In genomic region chr19:38841787-38842438, GRCh38 we compare ENCODE assay signal across 13 cellular contexts. TPM values are rescaled to one million over a fixed set of nuclear protein-coding genes. Genes with fewer than 3 reads are reported as not detected.
DNase-seq lines count a peak whose midpoint lies in the region; ATAC-seq, FAIRE-seq and TF ChIP-seq lines count a peak whose summit lies in the region.
"Had no signal": no experiment of that assay in that cellular context is flagged by ENCODE, and none has a peak within 500 bp of the region (broad histone marks: within the 10 kb centered on the region; RNA-seq: fewer than 3 reads in every experiment).

No MANE protein-coding gene starts in this region.

- H3K4me2 ChIP-seq in H9 (ENCODE audit: insufficient read depth, insufficient read length, low read length) (no peak overlapping the region), GM12878 (ENCODE audit: control insufficient read depth, insufficient read depth) (no peak overlapping the region)

- H4K20me1 ChIP-seq in H9 (ENCODE audit: control insufficient read depth, insufficient read depth, insufficient read length) (peaks cover 2% of the 10 kb centered on the region), GM12878 (ENCODE audit: control insufficient read depth, insufficient read depth) (peaks cover 9% of the 10 kb centered on the region)

- no peak overlapping the region for H2BK120ac ChIP-seq in H9 (ENCODE audit: low read depth, low read length, poor library complexity, severe bottlenecking)

- no peaks in the 10 kb centered on the region for H3K23me2 ChIP-seq in H9 (ENCODE audit: insufficient read length, low read depth, low read length, poor library complexity, severe bottlenecking)

- no peak overlapping the region for H2AFZ ChIP-seq in H9 (ENCODE audit: low read length)
- H2AFZ ChIP-seq in GM12878 (ENCODE audit: control insufficient read depth, low read depth, low read length), result no peak overlapping the region

- no peak overlapping the region for H4K5ac ChIP-seq in H9 (ENCODE audit: insufficient read length, low read depth, low read length)

- intact Hi-C loops in GM12878 (cut with micrococcal nuclease; ENCODE audit: unreplicated experiment), result no loop called here

- H3K79me2 ChIP-seq in H9 (ENCODE audit: insufficient read depth, low read length) (peaks cover 2% of the 10 kb centered on the region; the same call in 1 of the 2 replicates), GM12878 (ENCODE audit: control insufficient read depth, insufficient read depth, low read length) (peaks cover 37% of the 10 kb centered on the region)

- no peak overlapping the region for H4K8ac ChIP-seq in H9 (replicated peaks; ENCODE audit: insufficient read length, low read depth, low read length)

- SMC1A ChIA-PET in GM12878 (lab: Charles Lee; ENCODE audit: uncharacterized antibody, unreplicated experiment), result interaction anchor here (0.5 to 0.8 kb wide), 3 partner anchors 10 to 87 kb away, joined by 3 to 4 read pairs (median 3); no protein-coding TSS in a partner anchor

- H3K14ac ChIP-seq in H9 (ENCODE audit: insufficient read depth, low read length), result no peak overlapping the region

- no peak overlapping the region for H3K56ac ChIP-seq in H9 (ENCODE audit: insufficient read length, low read depth, low read length)

- H3T11ph ChIP-seq in H9 (ENCODE audit: low read length), result no peak overlapping the region

- no peak for TF ChIP-seq RAD21 in GM12878 (IDR thresholded peaks at IDR 0.05; ENCODE audit: insufficient read depth, low read depth, low read length)

- peaks cover 8 to 10% of the 10 kb centered on the region in 2 experiments; a peak in 3 of 4 replicates for H3K4me1 Mint-ChIP-seq in H9

- peaks cover 58 to 80% of the 10 kb centered on the region in 2 experiments for H3K36me3 ChIP-seq in GM12878 (ENCODE audit: control insufficient read depth in 2 of 2, insufficient read depth in 2 of 2, low read length in 1 of 2)
- H3K36me3 ChIP-seq in small intestine (ENCODE audit: control insufficient read depth in 2 of 2, insufficient read depth in 2 of 2, low read length in 2 of 2), result peaks cover 56 to 62% of the 10 kb centered on the region in 2 donors

- H3K4me1 ChIP-seq in H9 (ENCODE audit: insufficient read depth, low read length) (no peaks in the 10 kb centered on the region), GM12878 (ENCODE audit: control insufficient read depth, insufficient read depth, low read length) (peaks cover 23% of the 10 kb centered on the region), small intestine (ENCODE audit: control insufficient read depth in 2 of 2, insufficient read depth in 1 of 2, low read depth in 1 of 2, low read length in 1 of 2) (no peaks in the 10 kb centered on the region)

- BruUV-seq in GM12878 (replicated peaks; lab: Mats Ljungman, UMichigan), result no TSS peak

- TF ChIP-seq POLR2A in GM12878 (IDR thresholded peaks at IDR 0.05; ENCODE audit: low read depth, low read length), result peak; percentile 72

- no peaks in the 10 kb centered on the region; a peak in 1 of 5 replicates for H3K9me3 Mint-ChIP-seq in H9

- CTCF ChIA-PET in GM12878 (lab: Yijun Ruan, JAX), result interaction anchor here (0.6 to 1.6 kb wide), 5 partner anchors 24 to 440 kb away, joined by 3 to 6 read pairs (median 3); no protein-coding TSS in a partner anchor

- H3K9ac ChIP-seq in H9 (ENCODE audit: extremely low read depth, insufficient read length, low read length), result no peak overlapping the region
- H3K9ac ChIP-seq in GM12878 (ENCODE audit: control insufficient read depth, insufficient read depth, low read length), result no peak overlapping the region

- DNase-seq in H9, result no peak
- peak; percentile 33 to 36 for DNase-seq in activated CD4-positive, alpha-beta T cell treated with anti-CD3 and anti-CD28 coated beads for 4 hours
- no peak for DNase-seq in GM12878 (ENCODE audit: low read depth, low spot score)
- peak; percentile 44 for DNase-seq in small intestine
- DNase-seq in NCI-H1092 treated with DMSO at 0.1 percent for 48 hours (lab: John Stamatoyannopoulos, UW), result no peak
- no peak for DNase-seq in hippocampal formation (lab: John Stamatoyannopoulos, UW)
- DNase-seq in AML-193 (lab: John Stamatoyannopoulos, UW), result no peak
- DNase-seq: foreskin melanocyte, GF-D8, NCI-H69 had no signal

- TF ChIP-seq CTCF in H9 (conservative IDR thresholded peaks at IDR 0.05) (no peak), GM12878 (IDR thresholded peaks at IDR 0.05 in 2 of 3, conservative IDR thresholded peaks at IDR 0.05 in 1 of 3; ENCODE audit: control insufficient read depth in 2 of 3, extremely low read depth in 1 of 3, insufficient read depth in 1 of 3, low read depth in 3 of 3, low read length in 3 of 3) (no peak)

- H3K27me3 ChIP-seq in H9 (ENCODE audit: insufficient read depth, low read length) (no peaks in the 10 kb centered on the region), GM12878 (replicated peaks in 1 of 2; ENCODE audit: control insufficient read depth in 2 of 2, insufficient read depth in 2 of 2, low read length in 1 of 2) (no peaks in the 10 kb centered on the region), small intestine (ENCODE audit: control insufficient read depth in 2 of 2, insufficient read depth in 2 of 2, low read length in 2 of 2) (no peaks in the 10 kb centered on the region)
- H3K27me3 ChIP-seq: suprapubic skin had no signal

- POLR2A ChIA-PET in GM12878 (lab: Charles Lee), result interaction anchor here (0.6 to 1.2 kb wide), 2 partner anchors 10 to 396 kb away, joined by 3 to 7 read pairs; partner anchors contain the start of gene ECH1

- H4K91ac ChIP-seq in H9 (ENCODE audit: insufficient read length, low read depth, low read length), result no peak overlapping the region

- FAIRE-seq in GM12878 (lab: Jason Lieb, UNC), result no peak
- no peak for FAIRE-seq in small intestine (lab: Jason Lieb, UNC)

- peaks cover 2% of the 10 kb centered on the region; the same call in 1 of the 2 replicates for H3K27me3 Mint-ChIP-seq in H9 (ENCODE audit: low read depth)

- WGBS in H9 (ENCODE audit: extremely low coverage, insufficient read length, low lambda C conversion rate), result no CpG with 5 or more reads among the region's 19 CpGs
- WGBS in GM12878 (ENCODE audit: insufficient coverage, insufficient replicate concordance, low lambda C conversion rate, missing lambda C conversion rate), result 91% methylated on average over 19 of the region's 19 CpGs
- 78 to 89% (median 82%) methylated on average over 19 of the region's 19 CpGs for WGBS in small intestine, 3 donors

- no peak for TF ChIP-seq EP300 in GM12878 (IDR thresholded peaks at IDR 0.05; ENCODE audit: borderline replicate concordance in 1 of 2, control insufficient read depth in 1 of 2, low read depth in 2 of 2, low read length in 2 of 2)

- no peak overlapping the region for H3K23ac ChIP-seq in H9 (ENCODE audit: insufficient read length, low read depth, low read length)

- H2BK15ac ChIP-seq in H9 (ENCODE audit: low read depth, low read length), result no peak overlapping the region

- no peak overlapping the region for H2BK20ac ChIP-seq in H9 (ENCODE audit: low read depth, low read length, poor library complexity, severe bottlenecking)

- peaks cover 90 to 100% (median 99%) of the 10 kb centered on the region in 3 experiments for H3K36me3 Mint-ChIP-seq in H9 (ENCODE audit: insufficient read depth in 1 of 3, low read depth in 3 of 3)

- H2BK12ac ChIP-seq in H9 (ENCODE audit: insufficient read length, low read depth, low read length), result no peak overlapping the region

- H3K27ac Mint-ChIP-seq in H9, result peak overlapping the region in 2 of 3 experiments; percentile 49 to 54; a peak in 3 of 7 replicates

- in situ Hi-C loops in GM12878 (cut with MboI), result no loop called here

- no peak for ATAC-seq in GM12878
- ATAC-seq in GM18909 (IDR thresholded peaks at IDR 0.05; ENCODE audit: poor library complexity, unreplicated experiment), result no peak

- H2BK5ac ChIP-seq in H9 (ENCODE audit: insufficient read length, low read length), result no peak overlapping the region

- H3K18ac ChIP-seq in H9 (ENCODE audit: insufficient read length, low read depth, low read length), result no peak overlapping the region

- no peak overlapping the region for H3K27ac ChIP-seq in H9 (ENCODE audit: insufficient read length, low read depth, low read length)
- no peak overlapping the region for H3K27ac ChIP-seq in GM12878 (ENCODE audit: control insufficient read depth, insufficient read depth)
- peak overlapping the region in 1 of 2 donors; percentile 79 for H3K27ac ChIP-seq in small intestine (ENCODE audit: low read depth in 1 of 2, low read length in 1 of 2)
- H3K27ac ChIP-seq: suprapubic skin had no signal

- H3K4me3 ChIP-seq in GM12878 (no peak overlapping the region), small intestine (ENCODE audit: low read depth in 1 of 2, low read length in 2 of 2) (no peak overlapping the region)
- H3K4me3 ChIP-seq: suprapubic skin had no signal

- no peak overlapping the region for H3K4ac ChIP-seq in H9 (ENCODE audit: low read depth, low read length)

- H3K9me3 ChIP-seq in H9 (ENCODE audit: control insufficient read depth, low read depth, low read length) (no peaks in the 10 kb centered on the region), GM12878 (replicated peaks; ENCODE audit: control insufficient read depth, insufficient read depth, low read length) (no peaks in the 10 kb centered on the region), small intestine (ENCODE audit: control insufficient read depth, low read depth) (no peaks in the 10 kb centered on the region)
- H3K9me3 ChIP-seq: suprapubic skin had no signal

- H3K4me3 Mint-ChIP-seq in H9, result no peak overlapping the region

- H2AK5ac ChIP-seq in H9 (ENCODE audit: insufficient read length, low read length), result no peak overlapping the region

- RAD21 ChIA-PET in GM12878 (lab: Charles Lee; ENCODE audit: unreplicated experiment), result interaction anchor here (1.1 to 1.6 kb wide), 3 partner anchors 10 to 439 kb away, joined by 3 to 4 read pairs (median 4); partner anchors contain the start of genes ECH1 and FAM98C

- peaks cover 5% of the 10 kb centered on the region for H3K79me1 ChIP-seq in H9 (ENCODE audit: insufficient read depth, low read depth, low read length, poor library complexity, severe bottlenecking)

RNA-seq across cellular contexts. Expression of gene HNRNPL, which starts 7.9 kb away (rescaled TPM):
- 704 and 710 TPM in 2 replicates for total RNA-seq in H9 (2021)
- 172 and 179 TPM in 2 replicates for total RNA-seq in GM12878 (2013; cell fraction: nucleolus; rRNA removed)
- 319 and 322 TPM in 2 replicates for total RNA-seq in GM12878 (2014; rRNA removed)
- 240 and 248 TPM in 2 replicates for total RNA-seq in GM12878 (2014; rRNA removed; fragmentation: Illumina TruSeq; extraction: Trizol)
- total RNA-seq in GM12878 (2021), result 512 and 523 TPM in 2 replicates
- 220 TPM for polyA plus RNA-seq in GM12878 (2011; ENCODE audit: low read depth)
- polyA plus RNA-seq in GM12878 (2011; rRNA removed), result 278 and 395 TPM in 2 replicates
- 272 and 344 TPM in 2 replicates for polyA plus RNA-seq in GM12878 (2011; cell fraction: cytosol; rRNA removed)
- 447 and 512 TPM in 2 replicates for polyA plus RNA-seq in GM12878 (2011; cell fraction: nucleus; rRNA removed)
- 258 and 326 TPM in 2 replicates for polyA plus RNA-seq in GM12878 (2012)
- polyA plus RNA-seq in GM12878 (2014; fragmentation: Illumina TruSeq; extraction: Trizol), result 416 and 440 TPM in 2 replicates
- 10 to 100 TPM; 32.5 to 92.5 TPM for polyA plus RNA-seq in GM12878 (2014; fragmentation: Nextera tagmentation; extraction: Ambion mirVana)
- polyA plus RNA-seq in GM12878 (2014; rRNA removed), result 241 and 268 TPM in 2 replicates
- 100 to 1,000 TPM; 294 to 346 TPM for polyA plus RNA-seq in GM12878 (2016; fragmentation: Nextera tagmentation; extraction: Ambion mirVana)
- 348 and 368 TPM in 2 replicates for polyA minus RNA-seq in GM12878 (2011; rRNA and poly(A)+ RNA removed)
- polyA minus RNA-seq in GM12878 (2011; cell fraction: cytosol; rRNA and poly(A)+ RNA removed), result 150 and 190 TPM in 2 replicates
- polyA minus RNA-seq in GM12878 (2011; cell fraction: nucleus; rRNA and poly(A)+ RNA removed), result 92.8 and 152 TPM in 2 replicates
- polyA plus RNA-seq in small intestine, result 100 to 1,000 TPM; 118 to 182 (median 171) TPM

RNA-seq across cellular contexts. Expression of gene ECH1, which starts 10.3 kb away (rescaled TPM):
- 141 and 145 TPM in 2 replicates for total RNA-seq in H9 (2021)
- 22.0 and 23.9 TPM in 2 replicates for total RNA-seq in GM12878 (2013; cell fraction: nucleolus; rRNA removed)
- total RNA-seq in GM12878 (2014; rRNA removed), result 92.4 and 121 TPM in 2 replicates
- 135 and 138 TPM in 2 replicates for total RNA-seq in GM12878 (2014; rRNA removed; fragmentation: Illumina TruSeq; extraction: Trizol)
- total RNA-seq in GM12878 (2021), result 164 and 165 TPM in 2 replicates
- 287 TPM for polyA plus RNA-seq in GM12878 (2011; ENCODE audit: low read depth)
- polyA plus RNA-seq in GM12878 (2011; rRNA removed), result 114 and 139 TPM in 2 replicates
- 188 and 226 TPM in 2 replicates for polyA plus RNA-seq in GM12878 (2011; cell fraction: cytosol; rRNA removed)
- 151 and 189 TPM in 2 replicates for polyA plus RNA-seq in GM12878 (2011; cell fraction: nucleus; rRNA removed)
- polyA plus RNA-seq in GM12878 (2012), result 228 and 402 TPM in 2 replicates
- polyA plus RNA-seq in GM12878 (2014; fragmentation: Illumina TruSeq; extraction: Trizol), result 147 and 214 TPM in 2 replicates
- 100 to 1,000 TPM; 104 to 109 TPM for polyA plus RNA-seq in GM12878 (2014; fragmentation: Nextera tagmentation; extraction: Ambion mirVana)
- 284 and 385 TPM in 2 replicates for polyA plus RNA-seq in GM12878 (2014; rRNA removed)
- polyA plus RNA-seq in GM12878 (2016; fragmentation: Nextera tagmentation; extraction: Ambion mirVana), result 100 to 1,000 TPM; 248 to 270 TPM
- polyA minus RNA-seq in GM12878 (2011; rRNA and poly(A)+ RNA removed), result 79.9 and 129 TPM in 2 replicates
- polyA minus RNA-seq in GM12878 (2011; cell fraction: cytosol; rRNA and poly(A)+ RNA removed), result 35.9 and 40.2 TPM in 2 replicates
- polyA minus RNA-seq in GM12878 (2011; cell fraction: nucleus; rRNA and poly(A)+ RNA removed), result 34.5 and 48.4 TPM in 2 replicates
- 100 to 1,000 TPM; 218 to 344 (median 317) TPM for polyA plus RNA-seq in small intestine

RNA-seq across cellular contexts. Expression of gene LGALS4, which starts 29.2 kb away (rescaled TPM):
- 0.37 and 0.68 TPM in 2 replicates for total RNA-seq in H9 (2021)
- total RNA-seq in GM12878 (2013; cell fraction: nucleolus; rRNA removed), result 0.71 and 0.75 TPM in 2 replicates
- 0.44 TPM in 1 of 2 replicates, not detected in the other for total RNA-seq in GM12878 (2014; rRNA removed)
- total RNA-seq in GM12878 (2014; rRNA removed; fragmentation: Illumina TruSeq; extraction: Trizol), result not detected in 2 replicates
- total RNA-seq in GM12878 (2021), result 2.1 and 2.7 TPM in 2 replicates
- polyA plus RNA-seq in GM12878 (2011; ENCODE audit: low read depth), result not detected
- 0.27 and 0.35 TPM in 2 replicates for polyA plus RNA-seq in GM12878 (2011; rRNA removed)
- polyA plus RNA-seq in GM12878 (2011; cell fraction: cytosol; rRNA removed), result 0.09 and 0.25 TPM in 2 replicates
- 1.4 and 1.9 TPM in 2 replicates for polyA plus RNA-seq in GM12878 (2011; cell fraction: nucleus; rRNA removed)
- 0.17 and 0.46 TPM in 2 replicates for polyA plus RNA-seq in GM12878 (2012)
- polyA plus RNA-seq in GM12878 (2014; fragmentation: Illumina TruSeq; extraction: Trizol), result 0.24 TPM in 1 of 2 replicates, not detected in the other
- polyA plus RNA-seq in GM12878 (2014; fragmentation: Nextera tagmentation; extraction: Ambion mirVana), result under 1 TPM in 1 of 2 experiments, not detected in 1; 0.15 TPM
- polyA plus RNA-seq in GM12878 (2014; rRNA removed), result 0.06 and 0.13 TPM in 2 replicates
- polyA plus RNA-seq in GM12878 (2016; fragmentation: Nextera tagmentation; extraction: Ambion mirVana), result under 1 TPM in 1 of 2 experiments, not detected in 1; 0.28 TPM
- polyA minus RNA-seq in GM12878 (2011; rRNA and poly(A)+ RNA removed), result 0.72 and 1.3 TPM in 2 replicates
- not detected in 2 replicates for polyA minus RNA-seq in GM12878 (2011; cell fraction: cytosol; rRNA and poly(A)+ RNA removed)
- polyA minus RNA-seq in GM12878 (2011; cell fraction: nucleus; rRNA and poly(A)+ RNA removed), result 0.24 and 0.29 TPM in 2 replicates
- polyA plus RNA-seq in small intestine, result 1,000 to 10,000 TPM; 1,250 to 3,807 (median 3,710) TPM

RNA-seq across cellular contexts. Expression of gene RINL, which starts 36.2 kb away (rescaled TPM):
- total RNA-seq in H9 (2021) (6.4 and 7.3 TPM in 2 replicates), GM12878 (2014; rRNA removed) (50.8 and 55.1 TPM in 2 replicates), GM12878 (2014; rRNA removed; fragmentation: Illumina TruSeq; extraction: Trizol) (35.6 and 37.8 TPM in 2 replicates), GM12878 (2021) (51.3 and 54.9 TPM in 2 replicates)
- total RNA-seq in GM12878 (2013; cell fraction: nucleolus; rRNA removed), result 42.0 and 48.1 TPM in 2 replicates
- polyA plus RNA-seq in GM12878 (2011; ENCODE audit: low read depth), result 13.3 TPM
- polyA plus RNA-seq in GM12878 (2011; rRNA removed) (44.4 and 64.2 TPM in 2 replicates), GM12878 (2014; fragmentation: Illumina TruSeq; extraction: Trizol) (29.7 and 36.4 TPM in 2 replicates), GM12878 (2014; fragmentation: Nextera tagmentation; extraction: Ambion mirVana) (10 to 100 TPM; 14.5 to 16.3 TPM), GM12878 (2014; rRNA removed) (54.8 and 62.4 TPM in 2 replicates), GM12878 (2016; fragmentation: Nextera tagmentation; extraction: Ambion mirVana) (10 to 100 TPM; 46.3 to 48.9 TPM), small intestine (10 to 100 TPM in 1 of 3 donors, 1 to 10 TPM in 2; 1.3 to 12.2 (median 7.3) TPM)
- polyA plus RNA-seq in GM12878 (2011; cell fraction: cytosol; rRNA removed), result 67.4 and 81.2 TPM in 2 replicates
- 88.4 and 106 TPM in 2 replicates for polyA plus RNA-seq in GM12878 (2011; cell fraction: nucleus; rRNA removed)
- polyA plus RNA-seq in GM12878 (2012), result 33.6 and 41.0 TPM in 2 replicates
- 30.0 and 57.5 TPM in 2 replicates for polyA minus RNA-seq in GM12878 (2011; rRNA and poly(A)+ RNA removed)
- 15.6 and 23.4 TPM in 2 replicates for polyA minus RNA-seq in GM12878 (2011; cell fraction: cytosol; rRNA and poly(A)+ RNA removed)
- polyA minus RNA-seq in GM12878 (2011; cell fraction: nucleus; rRNA and poly(A)+ RNA removed), result 32.0 and 54.9 TPM in 2 replicates

RNA-seq across cellular contexts. Expression of gene LGALS7B, which starts 52.9 kb away (rescaled TPM):
- total RNA-seq in H9 (2021), result 0.90 and 1.4 TPM in 2 replicates
- not detected in 2 replicates for total RNA-seq in GM12878 (2013; cell fraction: nucleolus; rRNA removed)
- total RNA-seq in GM12878 (2014; rRNA removed), result not detected in 2 replicates
- not detected in 2 replicates for total RNA-seq in GM12878 (2014; rRNA removed; fragmentation: Illumina TruSeq; extraction: Trizol)
- not detected in 2 replicates for total RNA-seq in GM12878 (2021)
- polyA plus RNA-seq in GM12878 (2011; ENCODE audit: low read depth), result not detected
- polyA plus RNA-seq in GM12878 (2011; rRNA removed), result not detected in 2 replicates
- polyA plus RNA-seq in GM12878 (2011; cell fraction: cytosol; rRNA removed), result not detected in 2 replicates
- polyA plus RNA-seq in GM12878 (2011; cell fraction: nucleus; rRNA removed), result not detected in 2 replicates
- polyA plus RNA-seq in GM12878 (2012), result not detected in 2 replicates
- not detected in 2 replicates for polyA plus RNA-seq in GM12878 (2014; fragmentation: Illumina TruSeq; extraction: Trizol)
- polyA plus RNA-seq in GM12878 (2014; fragmentation: Nextera tagmentation; extraction: Ambion mirVana), result not detected
- not detected in 2 replicates for polyA plus RNA-seq in GM12878 (2014; rRNA removed)
- not detected for polyA plus RNA-seq in GM12878 (2016; fragmentation: Nextera tagmentation; extraction: Ambion mirVana)
- polyA minus RNA-seq in GM12878 (2011; rRNA and poly(A)+ RNA removed), result not detected in 2 replicates
- not detected in 2 replicates for polyA minus RNA-seq in GM12878 (2011; cell fraction: cytosol; rRNA and poly(A)+ RNA removed)
- not detected in 2 replicates for polyA minus RNA-seq in GM12878 (2011; cell fraction: nucleus; rRNA and poly(A)+ RNA removed)
- 1 to 10 TPM in 2 of 3 donors, not detected in 1; 2.0 to 5.4 TPM for polyA plus RNA-seq in small intestine
- total RNA-seq: mesenteric fat pad had no signal

Comparison
In these comparisons a context has a peak if more than half of its experiments do, and no peak if none do; other contexts are left out.
1. DNase-seq: peak in activated CD4-positive, alpha-beta T cell treated with anti-CD3 and anti-CD28 coated beads for 4 hours (2 of 2) and small intestine (single experiment); none in H9 (single experiment), GM12878 (single experiment), NCI-H1092 treated with DMSO at 0.1 percent for 48 hours (single experiment), hippocampal formation (0 of 2) and AML-193 (0 of 2).